ENCODE assay signal across 2 cellular contexts in genomic region chr3:52023101-52023770, GRCh38.
TF ChIP-seq lines count a peak whose summit lies in the region.

No MANE protein-coding gene starts in this region.

TF ChIP-seq in HepG2, 621 proteins besides CTCF, POLR2A, EP300 and RAD21:
- TF ChIP-seq THRA (CRISPR knock-in tag; IDR thresholded peaks at IDR 0.05; ENCODE audit: borderline replicate concordance) (no peak), KDM2A (CRISPR knock-in tag; IDR thresholded peaks at IDR 0.05; ENCODE audit: borderline replicate concordance, low read depth) (no peak), ZNF431 (CRISPR knock-in tag; IDR thresholded peaks at IDR 0.05; ENCODE audit: borderline replicate concordance, low read depth) (no peak), ATF7 (IDR thresholded peaks at IDR 0.05) (no peak), ATF7 (CRISPR knock-in tag; IDR thresholded peaks at IDR 0.05) (no peak), HOXD1 (CRISPR knock-in tag; IDR thresholded peaks at IDR 0.05) (no peak), ZNF546 (CRISPR knock-in tag; conservative IDR thresholded peaks at IDR 0.05) (no peak), ZNF24 (IDR thresholded peaks at IDR 0.05) (peak; percentile 56; the same call in 1 of the 2 replicates)

TF ChIP-seq in WTC11, 78 proteins besides CTCF, POLR2A, EP300 and RAD21:
- TF ChIP-seq ATF1 (CRISPR knock-in tag; IDR thresholded peaks at IDR 0.05) = no peak
- no peak for TF ChIP-seq ATF3 (CRISPR knock-in tag; conservative IDR thresholded peaks at IDR 0.05)
- no peak for TF ChIP-seq NR2C2 (CRISPR knock-in tag; IDR thresholded peaks at IDR 0.05)
- no peak for TF ChIP-seq IRF2 (CRISPR knock-in tag; IDR thresholded peaks at IDR 0.05; ENCODE audit: borderline replicate concordance, low read depth)
- TF ChIP-seq ZNF425 (CRISPR knock-in tag; conservative IDR thresholded peaks at IDR 0.05) = no peak
- no peak for TF ChIP-seq SP1 (CRISPR knock-in tag; conservative IDR thresholded peaks at IDR 0.05)
- no peak for TF ChIP-seq MYBL2 (CRISPR knock-in tag; IDR thresholded peaks at IDR 0.05)
- no peak for TF ChIP-seq ZNF317 (CRISPR knock-in tag; IDR thresholded peaks at IDR 0.05; ENCODE audit: borderline replicate concordance, low read depth)
- no peak for TF ChIP-seq ETV6 (CRISPR knock-in tag; IDR thresholded peaks at IDR 0.05)
- no peak for TF ChIP-seq NFATC4 (CRISPR knock-in tag; IDR thresholded peaks at IDR 0.05)
- no peak for TF ChIP-seq NFYB (CRISPR knock-in tag; conservative IDR thresholded peaks at IDR 0.05; ENCODE audit: low read depth)
